In genomic region chr4:115159141-115159540, GRCh38 we compare ENCODE assay signal across 1 cellular context.
TF ChIP-seq lines count a peak whose summit lies in the region.

No MANE protein-coding gene starts in this region.

TF ChIP-seq in HepG2, 621 proteins besides CTCF, POLR2A, EP300 and RAD21 (continued from another document):
- TF ChIP-seq PATZ1 (CRISPR knock-in tag; IDR thresholded peaks at IDR 0.05) (no peak), SNAI1 (CRISPR knock-in tag; IDR thresholded peaks at IDR 0.05; ENCODE audit: borderline replicate concordance) (no peak), POLR2AphosphoS5 (IDR thresholded peaks at IDR 0.05; ENCODE audit: low read depth, low read length) (no peak), POGK (CRISPR knock-in tag; conservative IDR thresholded peaks at IDR 0.05) (no peak), ZNF580 (CRISPR knock-in tag; IDR thresholded peaks at IDR 0.05; ENCODE audit: borderline replicate concordance, low read depth) (no peak), ZUFSP (CRISPR knock-in tag; IDR thresholded peaks at IDR 0.05; ENCODE audit: borderline replicate concordance) (no peak), TRAFD1 (CRISPR knock-in tag; IDR thresholded peaks at IDR 0.05; ENCODE audit: borderline replicate concordance) (no peak), ZNF740 (CRISPR knock-in tag; IDR thresholded peaks at IDR 0.05) (no peak), ZNF441 (CRISPR knock-in tag; IDR thresholded peaks at IDR 0.05; ENCODE audit: borderline replicate concordance) (no peak), CENPT (CRISPR knock-in tag; IDR thresholded peaks at IDR 0.05; ENCODE audit: low read depth) (no peak), ZNF713 (CRISPR knock-in tag; IDR thresholded peaks at IDR 0.05) (no peak), ZNF589 (CRISPR knock-in tag; conservative IDR thresholded peaks at IDR 0.05) (no peak), KDM5A (IDR thresholded peaks at IDR 0.05; ENCODE audit: borderline replicate concordance, low read length) (no peak), ZHX2 (IDR thresholded peaks at IDR 0.05; ENCODE audit: low read depth) (no peak), ZHX2 (CRISPR knock-in tag; IDR thresholded peaks at IDR 0.05; ENCODE audit: borderline replicate concordance) (no peak), MZF1 (CRISPR knock-in tag; IDR thresholded peaks at IDR 0.05; ENCODE audit: borderline replicate concordance) (no peak), ZBTB26 (CRISPR knock-in tag; IDR thresholded peaks at IDR 0.05; ENCODE audit: borderline replicate concordance) (no peak)
